Comparison of ENCODE assay signal across 8 cellular contexts in genomic region chr14:37874429-37875109, GRCh38.
DNase-seq lines count a peak whose midpoint lies in the region; ATAC-seq lines count a peak whose summit lies in the region.

No MANE protein-coding gene starts in this region.

- ATAC-seq in GM19324 (IDR thresholded peaks at IDR 0.05; ENCODE audit: low FRiP score, unreplicated experiment) (peak; percentile 82), HG03354 (IDR thresholded peaks at IDR 0.05; ENCODE audit: poor library complexity, severe bottlenecking, unreplicated experiment) (peak; percentile 99)

- H3K4me3 Mint-ChIP-seq in activated CD4-positive, alpha-beta T cell treated with anti-CD3 and anti-CD28 coated beads, Interleukin-2, amount 10 ng/mL, durations not matched to agents 24 days and 14 days: no peak overlapping the region

- H3K27me3 Mint-ChIP-seq in activated CD4-positive, alpha-beta T cell treated with anti-CD3 and anti-CD28 coated beads, Interleukin-2, amount 10 ng/mL, durations not matched to agents 24 days and 14 days: no peaks in the 10 kb centered on the region

- intact Hi-C loops in activated CD4-positive, alpha-beta T cell treated with anti-CD3 and anti-CD28 coated beads, Interleukin-2, amount 10 ng/mL, durations not matched to agents 24 days and 14 days (cut with micrococcal nuclease): loop anchor here (1.0 kb wide), 1 partner anchor 628 kb away; no protein-coding TSS in a partner anchor

- H3K36me3 Mint-ChIP-seq in activated CD4-positive, alpha-beta T cell treated with anti-CD3 and anti-CD28 coated beads, Interleukin-2, amount 10 ng/mL, durations not matched to agents 24 days and 14 days (ENCODE audit: low read depth): no peaks in the 10 kb centered on the region

- H3K9me3 Mint-ChIP-seq in activated CD4-positive, alpha-beta T cell treated with anti-CD3 and anti-CD28 coated beads, Interleukin-2, amount 10 ng/mL, durations not matched to agents 24 days and 14 days: no peaks in the 10 kb centered on the region

- H3K4me1 Mint-ChIP-seq in activated CD4-positive, alpha-beta T cell treated with anti-CD3 and anti-CD28 coated beads, Interleukin-2, amount 10 ng/mL, durations not matched to agents 24 days and 14 days: peaks cover 7% of the 10 kb centered on the region

- no peak overlapping the region for H3K27ac Mint-ChIP-seq in activated CD4-positive, alpha-beta T cell treated with anti-CD3 and anti-CD28 coated beads, Interleukin-2, amount 10 ng/mL, durations not matched to agents 24 days and 14 days

- peak; percentile 76 for DNase-seq in CD1c-positive myeloid dendritic cell (ENCODE audit: extremely low spot score)
- DNase-seq in NCI-H510A treated with DMSO at 0.1 percent for 48 hours (lab: John Stamatoyannopoulos, UW): peak; percentile 82
- DNase-seq in activated CD4-positive, alpha-beta T cell treated with anti-CD3 and anti-CD28 coated beads, Interleukin-2, amount 10 ng/mL, durations not matched to agents 24 days and 14 days: peak; percentile 95
- DNase-seq in dermis microvascular lymphatic vessel endothelial cell (ENCODE audit: low read depth in 2 of 2): peak; percentile 12 to 54
- peak; percentile 59 to 66 for DNase-seq in lung microvascular endothelial cell (ENCODE audit: low read depth in 2 of 2)
- peak; percentile 63 for DNase-seq in stimulated activated CD8-positive, alpha-beta memory T cell treated with anti-CD3 and anti-CD28 coated beads, Interleukin-15, amount 100 ng/mL, for 24 hours (ENCODE audit: low read depth)

Comparison
In these comparisons a context has a peak if more than half of its experiments do, and no peak if none do; other contexts are left out.
1. Peak in every context shown above with its lines: DNase-seq and ATAC-seq.
2. DNase-seq: peak in every context shown above with its lines; median percentile 95 in activated CD4-positive, alpha-beta T cell treated with anti-CD3 and anti-CD28 coated beads, Interleukin-2, amount 10 ng/mL, durations not matched to agents 24 days and 14 days; 82 in NCI-H510A treated with DMSO at 0.1 percent for 48 hours; 76 in CD1c-positive myeloid dendritic cell; 63 in stimulated activated CD8-positive, alpha-beta memory T cell treated with anti-CD3 and anti-CD28 coated beads, Interleukin-15, amount 100 ng/mL, for 24 hours; 62 in lung microvascular endothelial cell; 33 in dermis microvascular lymphatic vessel endothelial cell.